1 cellular context compared by ENCODE assay signal in the genomic region with DNA sequence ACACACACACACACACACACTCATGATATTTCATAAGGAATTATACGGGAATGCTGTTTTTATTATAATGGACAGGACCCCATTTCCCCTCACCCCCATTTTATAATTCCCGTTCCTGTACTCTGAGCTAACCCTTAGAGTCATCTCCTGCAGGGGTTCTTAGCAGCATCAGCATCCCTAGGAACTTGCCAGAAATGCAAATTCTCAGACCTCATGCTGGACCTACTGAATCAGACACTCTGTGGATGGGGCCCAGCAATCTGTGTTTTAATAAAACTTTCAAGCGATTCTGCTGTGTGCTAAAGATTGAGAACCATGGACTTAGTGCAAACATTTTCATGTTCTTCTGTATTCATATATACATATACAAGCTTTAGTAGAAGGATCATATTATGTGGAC.
TF ChIP-seq lines count a peak whose summit lies in the region.

No MANE protein-coding gene starts in this region.

TF ChIP-seq in SK-N-SH, 30 proteins besides CTCF, POLR2A, EP300 and RAD21 (continued from another document):
- no peak for TF ChIP-seq REST (IDR thresholded peaks at IDR 0.05; ENCODE audit: low read depth, low read length)
- TF ChIP-seq EZH2phosphoT487 (IDR thresholded peaks at IDR 0.05; ENCODE audit: borderline replicate concordance, low read depth) = no peak
- TF ChIP-seq NFIC (IDR thresholded peaks at IDR 0.05; ENCODE audit: borderline replicate concordance) = no peak
- TF ChIP-seq TEAD4 (IDR thresholded peaks at IDR 0.05; ENCODE audit: borderline replicate concordance, insufficient read depth) = no peak
- TF ChIP-seq FOSL2 (IDR thresholded peaks at IDR 0.05; ENCODE audit: borderline replicate concordance, low read depth) = no peak
- no peak for TF ChIP-seq JUND (IDR thresholded peaks at IDR 0.05)
- no peak for TF ChIP-seq GATA2 (CRISPR knock-in tag; IDR thresholded peaks at IDR 0.05)
- no peak for TF ChIP-seq YY1 (IDR thresholded peaks at IDR 0.05; ENCODE audit: low read depth)
- TF ChIP-seq SMC3 (IDR thresholded peaks at IDR 0.05; ENCODE audit: low read depth, low read length) = no peak
- no peak for TF ChIP-seq FOXJ3 (CRISPR knock-in tag; IDR thresholded peaks at IDR 0.05)
- TF ChIP-seq SIN3A (IDR thresholded peaks at IDR 0.05; ENCODE audit: borderline replicate concordance, low read depth, low read length) = no peak
- no peak for TF ChIP-seq NRF1 (IDR thresholded peaks at IDR 0.05; ENCODE audit: low read depth, low read length)
